Comparison of ENCODE assay signal across 28 cellular contexts in the genomic region with DNA sequence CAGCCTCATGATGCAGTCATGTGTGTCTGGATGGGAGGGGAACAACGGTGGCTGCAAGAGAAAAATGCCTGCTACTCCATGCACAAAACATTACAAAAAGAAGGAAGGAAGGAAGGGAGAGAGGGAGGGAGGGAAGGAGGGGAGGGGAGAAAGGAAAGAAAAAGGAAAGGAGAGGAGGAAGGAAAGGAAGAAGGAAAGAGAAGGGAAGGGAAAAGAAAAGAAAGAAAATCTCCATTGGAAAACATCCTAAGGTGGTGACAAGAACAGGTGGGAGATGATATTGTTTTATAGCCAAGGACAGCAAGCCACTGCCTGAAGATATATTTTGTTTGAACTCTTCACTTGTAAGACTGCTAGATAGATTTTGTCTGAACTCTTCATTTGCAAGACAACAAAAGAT.
"Had no signal": no experiment of that assay in that cellular context is flagged by ENCODE, and none has a peak within 500 bp of the region (broad histone marks: within the 10 kb centered on the region; RNA-seq: fewer than 3 reads in every experiment).

No MANE protein-coding gene starts in this region.

- DNase-seq: activated B cell treated with CpG ODN at 0.5 μM for 24 hours; activated CD4-positive, alpha-beta memory T cell treated with anti-CD3 and anti-CD28 coated beads for 36 hours; activated CD4-positive, alpha-beta T cell treated with anti-CD3 and anti-CD28 coated beads for 4 hours; activated CD4-positive, alpha-beta T cell treated with anti-CD3 and anti-CD28 coated beads, Interleukin-2, amount 10 ng/mL, durations not matched to agents 24 days and 14 days; activated CD4-positive, alpha-beta T cell treated with anti-CD3 and anti-CD28 coated beads, Interleukin-2, amount 50 U/mL, for 1 hour; activated CD4-positive, alpha-beta T cell treated with anti-CD3 and anti-CD28 coated beads, Interleukin-2, amount 50 U/mL, for 4 hours; activated CD4-positive, CD25-positive, alpha-beta regulatory T cell treated with anti-CD3 and anti-CD28 coated beads, Interleukin-2, amount 50 U/mL, for 72 hours; activated CD8-positive, alpha-beta memory T cell treated with anti-CD3 and anti-CD28 coated beads for 24 hours; activated CD8-positive, alpha-beta memory T cell treated with anti-CD3 and anti-CD28 coated beads, Interleukin-2, amount 10 ng/mL, durations not matched to agents 7 days and 5 days; activated CD8-positive, alpha-beta memory T cell treated with anti-CD3 and anti-CD28 coated beads, Interleukin-2, amount 50 U/mL, for 48 hours; activated CD8-positive, alpha-beta T cell treated with anti-CD3 and anti-CD28 coated beads for 36 hours; activated effector memory CD4-positive, alpha-beta T cell treated with Interleukin-2 at 50 U/mL for 16 hours; activated gamma-delta T cell; activated naive CD4-positive, alpha-beta T cell treated with anti-CD3 and anti-CD28 coated beads, Interleukin-2, amount 10 ng/mL, durations not matched to agents 7 days and 5 days; activated naive CD4-positive, alpha-beta T cell treated with Interleukin-2 at 50 U/mL for 16 hours; activated naive CD8-positive, alpha-beta T cell treated with anti-CD3 and anti-CD28 coated beads, Interleukin-2, amount 10 ng/mL, durations not matched to agents 7 days and 5 days; activated naive CD8-positive, alpha-beta T cell treated with anti-CD3 and anti-CD28 coated beads, Interleukin-2, amount 50 U/mL, for 24 hours; activated T-cell treated with anti-CD3 and anti-CD28 coated beads, Interleukin-2, amount 50 U/mL, for 24 hours; activated T-cell treated with anti-CD3 and anti-CD28 coated beads, Interleukin-2, amount 50 U/mL, for 48 hours; amygdala; anterior cingulate cortex; central memory CD4-positive, alpha-beta T cell; T-helper 1 cell; T-helper 9 cell had no signal

- ATAC-seq: activated CD8-positive, alpha-beta memory T cell treated with anti-CD3 and anti-CD28 coated beads, Interleukin-2, amount 10 ng/mL, durations not matched to agents 7 days and 5 days; activated CD8-positive, alpha-beta T cell treated with anti-CD3 and anti-CD28 coated beads for 36 hours; activated naive CD8-positive, alpha-beta T cell treated with anti-CD3 and anti-CD28 coated beads, Interleukin-2, amount 50 U/mL, for 24 hours had no signal

- H3K9me3 ChIP-seq: ascending aorta had no signal

- H3K27ac ChIP-seq: ascending aorta, cardiac muscle cell had no signal

- H3K36me3 ChIP-seq: ascending aorta, cardiac muscle cell had no signal

- H3K4me1 ChIP-seq: ascending aorta had no signal

- H3K27me3 ChIP-seq: ascending aorta, cardiac muscle cell had no signal

- FAIRE-seq: bronchial epithelial cell, TTC549 had no signal

- H3K4me3 ChIP-seq: ascending aorta, cardiac muscle cell had no signal
